ENCODE assay signal across 20 cellular contexts in the genomic region with DNA sequence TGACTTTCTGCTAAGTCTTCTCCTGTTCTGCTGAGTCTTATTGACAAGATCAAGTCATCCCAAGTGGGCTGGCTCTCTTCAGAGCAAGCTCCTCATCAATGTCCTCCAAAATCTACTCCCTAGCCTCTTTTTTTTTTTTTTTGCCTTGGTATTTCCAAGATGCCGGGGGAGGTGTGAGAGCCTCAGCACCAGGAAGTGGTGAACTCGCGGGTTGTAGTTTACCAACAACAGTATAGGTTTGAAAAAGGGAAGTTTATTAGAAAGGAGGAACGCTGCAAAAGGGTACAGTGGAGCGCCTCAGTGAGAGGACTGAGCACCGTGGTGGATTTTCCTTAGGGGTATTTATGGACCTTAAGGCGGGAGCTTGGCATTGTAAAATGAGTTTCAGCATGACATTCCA.
DNase-seq lines count a peak whose midpoint lies in the region; ATAC-seq, FAIRE-seq and TF ChIP-seq lines count a peak whose summit lies in the region.
"Had no signal": no experiment of that assay in that cellular context is flagged by ENCODE, and none has a peak within 500 bp of the region (broad histone marks: within the 10 kb centered on the region; RNA-seq: fewer than 3 reads in every experiment).

No MANE protein-coding gene starts in this region.

- H3K4me1 ChIP-seq in K562 (replicated peaks in 1 of 2; ENCODE audit: control insufficient read depth in 2 of 2, insufficient read depth in 2 of 2, low read length in 2 of 2), result no peaks in the 10 kb centered on the region
- no peaks in the 10 kb centered on the region for H3K4me1 ChIP-seq in prostate gland (replicated peaks)
- no peaks in the 10 kb centered on the region for H3K4me1 ChIP-seq in HepG2 (ENCODE audit: insufficient read depth, low read length)
- H3K4me1 ChIP-seq: breast epithelium, right lobe of liver had no signal

- POLR2A ChIA-PET in HEK293T (lab: Yijun Ruan, JAX), result no interaction called here
- POLR2A ChIA-PET in K562 (lab: Yijun Ruan, JAX), result no interaction called here
- POLR2A ChIA-PET in HepG2 (lab: Yijun Ruan, JAX), result no interaction called here

- H3K36me3 ChIP-seq in K562 (ENCODE audit: control insufficient read depth, insufficient read depth, low read length), result no peaks in the 10 kb centered on the region
- H3K36me3 ChIP-seq in prostate gland, result no peaks in the 10 kb centered on the region
- no peaks in the 10 kb centered on the region for H3K36me3 ChIP-seq in HepG2 (replicated peaks in 1 of 2; ENCODE audit: control insufficient read depth in 1 of 2, insufficient read depth in 2 of 2, low read length in 2 of 2)
- H3K36me3 ChIP-seq: breast epithelium, right lobe of liver, thoracic aorta had no signal

- DNase-seq in HEK293T (ENCODE audit: extremely low spot score) (no peak), MV-4-11 (lab: John Stamatoyannopoulos, UW) (peak; percentile 51), K562 (ENCODE audit: extremely low read depth in 1 of 4, low spot score in 3 of 4) (no peak), cardiac septum (ENCODE audit: low spot score) (no peak), prostate gland (ENCODE audit: low spot score) (no peak), HepG2 (ENCODE audit: low spot score) (no peak)
- DNase-seq: activated T-cell treated with anti-CD3 and anti-CD28 coated beads, Interleukin-2, amount 50 U/mL, for 1 hour; midbrain; NCI-H187 treated with DMSO at 0.1 percent for 48 hours; NCI-H510A treated with DMSO at 0.1 percent for 48 hours; right lobe of liver; stimulated activated CD8-positive, alpha-beta memory T cell treated with anti-CD3 and anti-CD28 coated beads, Interleukin-4, amount 100 ng/mL, for 48 hours; T-helper 17 cell had no signal

- H3K79me2 ChIP-seq in K562 (ENCODE audit: control insufficient read depth, insufficient read depth, low read length) (no peaks in the 10 kb centered on the region), HepG2 (ENCODE audit: insufficient read depth, low read length) (no peaks in the 10 kb centered on the region)
- H3K79me2 ChIP-seq: hepatocyte had no signal

- 7% methylated on average over 7 of the region's 7 CpGs for WGBS in K562 (ENCODE audit: insufficient coverage, low coverage, missing lambda C conversion rate)
- WGBS in prostate gland, result 54% methylated on average over 6 of the region's 7 CpGs
- 65% methylated on average over 7 of the region's 7 CpGs for WGBS in HepG2 (ENCODE audit: low lambda C conversion rate)

- H3K9ac ChIP-seq in K562 (ENCODE audit: insufficient read depth in 1 of 2, low read depth in 2 of 2, low read length in 2 of 2) (no peak overlapping the region), HepG2 (ENCODE audit: insufficient read depth, low read depth, low read length) (no peak overlapping the region)

- intact Hi-C loops in K562 (cut with micrococcal nuclease), result no loop called here
- intact Hi-C loops in cardiac septum (cut with DNase I), result no loop called here
- intact Hi-C loops in prostate gland (cut with DNase I), result no loop called here
- intact Hi-C loops in HepG2 (cut with micrococcal nuclease; ENCODE audit: unreplicated experiment), result no loop called here

- FAIRE-seq in K562 (lab: Jason Lieb, UNC) (no peak), HepG2 (lab: Jason Lieb, UNC) (no peak)

- H4K20me1 ChIP-seq in K562 (replicated peaks; ENCODE audit: control insufficient read depth, insufficient read depth, low read length) (no peaks in the 10 kb centered on the region), HepG2 (ENCODE audit: insufficient read depth, low read length) (no peaks in the 10 kb centered on the region)

- H3K9me1 ChIP-seq in K562 (ENCODE audit: control insufficient read depth, insufficient read depth, low read length), result no peaks in the 10 kb centered on the region

- H3K9me3 ChIP-seq in K562 (replicated peaks; ENCODE audit: control insufficient read depth, insufficient read depth, low read depth, low read length) (0 out of 2 replicates have a peak, but pooled peaks cover 3% of the 10 kb centered on the region), prostate gland (no peaks in the 10 kb centered on the region), HepG2 (ENCODE audit: low read length) (peaks cover 11% of the 10 kb centered on the region; the same call in 1 of the 2 replicates)
- H3K9me3 ChIP-seq: thoracic aorta had no signal

- no TSS peak for BruUV-seq in K562 (replicated peaks; lab: Mats Ljungman, UMichigan)
- BruUV-seq in HepG2 (replicated peaks; lab: Mats Ljungman, UMichigan), result no TSS peak

- TF ChIP-seq CTCF in K562 (IDR thresholded peaks at IDR 0.05 in 2 of 3, conservative IDR thresholded peaks at IDR 0.05 in 1 of 3; ENCODE audit: insufficient read depth in 2 of 3, low read depth in 1 of 3, low read length in 3 of 3), result no peak
- TF ChIP-seq CTCF in prostate gland (IDR thresholded peaks at IDR 0.05), result no peak
- TF ChIP-seq CTCF in HepG2 (CRISPR knock-in tag; IDR thresholded peaks at IDR 0.05), result no peak

- CTCF ChIA-PET in HEK293T (lab: Yijun Ruan, JAX) (interaction anchor here (0.8 kb wide), 1 partner anchor 55 kb away, joined by 3 read pairs; no protein-coding TSS in a partner anchor), K562 (lab: Yijun Ruan, JAX; ENCODE audit: low intra/inter-chr PET ratio) (no interaction called here), HepG2 (lab: Yijun Ruan, JAX; ENCODE audit: low intra/inter-chr PET ratio, low total read pairs) (no interaction called here)

- TF ChIP-seq EP300 in K562 (IDR thresholded peaks at IDR 0.05; ENCODE audit: low read length) (no peak), HepG2 (IDR thresholded peaks at IDR 0.05; ENCODE audit: low read depth in 2 of 2, low read length in 2 of 2) (no peak), HepG2 (CRISPR knock-in tag; IDR thresholded peaks at IDR 0.05; ENCODE audit: borderline replicate concordance) (no peak)

- TF ChIP-seq RAD21 in K562 (CRISPR knock-in tag; conservative IDR thresholded peaks at IDR 0.05 in 1 of 2, IDR thresholded peaks at IDR 0.05 in 1 of 2), result no peak
- TF ChIP-seq RAD21 in HepG2 (CRISPR knock-in tag; IDR thresholded peaks at IDR 0.05), result no peak

- no peak for TF ChIP-seq POLR2A in K562 (conservative IDR thresholded peaks at IDR 0.05)
- TF ChIP-seq POLR2A in prostate gland (IDR thresholded peaks at IDR 0.05), result no peak
- TF ChIP-seq POLR2A in HepG2 (IDR thresholded peaks at IDR 0.05; ENCODE audit: insufficient read depth in 1 of 2, low read depth in 2 of 2, low read length in 2 of 2), result no peak

- peak overlapping the region; percentile 5; the same call in 1 of the 2 replicates for H2AFZ ChIP-seq in K562 (ENCODE audit: low read depth, low read length)
- no peak overlapping the region for H2AFZ ChIP-seq in HepG2 (ENCODE audit: low read length)
- H2AFZ ChIP-seq: hepatocyte had no signal

- H3K27ac ChIP-seq in K562 (ENCODE audit: extremely low read depth, low read depth, low read length), result no peak overlapping the region
- H3K27ac ChIP-seq in prostate gland, result no peak overlapping the region
- H3K27ac ChIP-seq in HepG2 (ENCODE audit: extremely low read length, insufficient read depth, low read length), result no peak overlapping the region
- H3K27ac ChIP-seq: breast epithelium, hepatocyte, right lobe of liver, RWPE1, thoracic aorta had no signal

- in situ Hi-C loops in K562 (cut with MboI) (no loop called here), HepG2 (cut with HindIII; ENCODE audit: extremely low pct_ligation_motif_present, low pct_unique_long_range_greater_than_20kb) (no loop called here)

- ATAC-seq in GM18867 (IDR thresholded peaks at IDR 0.05; ENCODE audit: unreplicated experiment) (peak; percentile 51), K562 (peak; percentile 61; the same call in 2 of the 3 replicates), HepG2 (no peak), GM18870 (IDR thresholded peaks at IDR 0.05; ENCODE audit: unreplicated experiment) (no peak)
- ATAC-seq: HCT116, right lobe of liver, T-helper 17 cell had no signal

- H3K27me3 ChIP-seq in K562 (ENCODE audit: control insufficient read depth in 2 of 2, insufficient read depth in 2 of 2, low read length in 2 of 2) (no peaks in the 10 kb centered on the region), prostate gland (replicated peaks; ENCODE audit: insufficient read depth) (no peaks in the 10 kb centered on the region), HepG2 (ENCODE audit: control insufficient read depth in 1 of 2, insufficient read depth in 2 of 2, low read length in 2 of 2) (no peaks in the 10 kb centered on the region)
- H3K27me3 ChIP-seq: breast epithelium, hepatocyte, right lobe of liver had no signal

- H3K4me2 ChIP-seq in K562 (ENCODE audit: insufficient read depth, low read length), result no peak overlapping the region
- H3K4me2 ChIP-seq in HepG2 (ENCODE audit: low read depth, low read length), result no peak overlapping the region
- H3K4me2 ChIP-seq: hepatocyte had no signal

- H3K4me3 ChIP-seq in K562 (no peak overlapping the region), prostate gland (no peak overlapping the region), HepG2 (replicated peaks in 1 of 3; ENCODE audit: insufficient read depth in 1 of 3, low read depth in 2 of 3, low read length in 3 of 3) (no peak overlapping the region)
- H3K4me3 ChIP-seq: breast epithelium, hepatocyte, right lobe of liver, thoracic aorta had no signal

TF ChIP-seq in HEK293T, 16 proteins besides CTCF, POLR2A, EP300 and RAD21:
- TF ChIP-seq FOXA1 (IDR thresholded peaks at IDR 0.05), result no peak
- TF ChIP-seq TARDBP (IDR thresholded peaks at IDR 0.05), result no peak
- TF ChIP-seq ZNF384 (IDR thresholded peaks at IDR 0.05), result 0 out of 2 replicates have a peak, but pooled peaks have one; percentile 23
TF ChIP-seq in HEK293T: peak in this region for 1.

TF ChIP-seq in K562, 482 proteins besides CTCF, POLR2A, EP300 and RAD21 (continues in another document):
- no peak for TF ChIP-seq WHSC1 (IDR thresholded peaks at IDR 0.05; ENCODE audit: low read length)
- TF ChIP-seq ZZZ3 (IDR thresholded peaks at IDR 0.05), result no peak
- no peak for TF ChIP-seq BRD4 (IDR thresholded peaks at IDR 0.05)
- TF ChIP-seq ZNF384 (IDR thresholded peaks at IDR 0.05; ENCODE audit: low read depth, low read length), result no peak

TF ChIP-seq in HepG2, 621 proteins besides CTCF, POLR2A, EP300 and RAD21:
- TF ChIP-seq PPARG (CRISPR knock-in tag; conservative IDR thresholded peaks at IDR 0.05), result no peak

Comparison
In these comparisons a context has a peak if more than half of its experiments do, and no peak if none do; other contexts are left out.
1. ATAC-seq: peak in GM18867 (single experiment) and K562 (single experiment); none in HepG2 (single experiment) and GM18870 (single experiment).